17 cellular contexts compared by ENCODE assay signal in genomic region chr4:184115399-184115798, GRCh38.
DNase-seq lines count a peak whose midpoint lies in the region; ATAC-seq, FAIRE-seq and TF ChIP-seq lines count a peak whose summit lies in the region.
"Had no signal": no experiment of that assay in that cellular context is flagged by ENCODE, and none has a peak within 500 bp of the region (broad histone marks: within the 10 kb centered on the region; RNA-seq: fewer than 3 reads in every experiment).

No MANE protein-coding gene starts in this region.

- no peaks in the 10 kb centered on the region for H3K36me3 Mint-ChIP-seq in stimulated activated memory B cell treated with anti-CD40 and anti-IgM and Interleukin-4, amounts not matched to agents 10 μg/mL and 1 μg/mL and 100 μg/mL, for 72 hours

- DNase-seq in HepG2 (ENCODE audit: low spot score) (no peak), right lobe of liver (no peak), H1 (ENCODE audit: low read depth in 1 of 2, low spot score in 2 of 2) (no peak), islet precursor cell (peak; percentile 40), HEK293T (ENCODE audit: extremely low spot score) (no peak), NCI-H2107 (lab: John Stamatoyannopoulos, UW) (no peak)
- DNase-seq: 8988T; AML-193; C1 segment of cervical spinal cord; Calu3; CD4-positive, alpha-beta T cell; DMS 273 treated with DMSO at 0.1 percent for 48 hours; GM23248; H7 had no signal

- no peak overlapping the region for H3K27ac Mint-ChIP-seq in stimulated activated memory B cell treated with anti-CD40 and anti-IgM and Interleukin-4, amounts not matched to agents 10 μg/mL and 1 μg/mL and 100 μg/mL, for 72 hours
- H3K27ac Mint-ChIP-seq: CD4-positive, alpha-beta T cell had no signal

- peaks cover 8% of the 10 kb centered on the region for H3K27me3 Mint-ChIP-seq in stimulated activated memory B cell treated with anti-CD40 and anti-IgM and Interleukin-4, amounts not matched to agents 10 μg/mL and 1 μg/mL and 100 μg/mL, for 72 hours

- H3K9me3 ChIP-seq in HepG2 (ENCODE audit: low read length) (no peaks in the 10 kb centered on the region), right lobe of liver (no peaks in the 10 kb centered on the region), H1 (ENCODE audit: insufficient read depth in 2 of 2, low read depth in 1 of 2, low read length in 1 of 2) (no peaks in the 10 kb centered on the region)

- no peak overlapping the region for H2BK12ac ChIP-seq in H1 (ENCODE audit: low read depth, low read length)

- no peak overlapping the region for H2BK15ac ChIP-seq in H1 (ENCODE audit: low read length)

- H3K23ac ChIP-seq in H1 (ENCODE audit: insufficient read length), result no peak overlapping the region

- H3K9me3 Mint-ChIP-seq in stimulated activated memory B cell treated with anti-CD40 and anti-IgM and Interleukin-4, amounts not matched to agents 10 μg/mL and 1 μg/mL and 100 μg/mL, for 72 hours, result peaks cover 2% of the 10 kb centered on the region
- H3K9me3 Mint-ChIP-seq: CD4-positive, alpha-beta T cell had no signal

- 67% methylated on average over 1 of the region's 4 CpGs for WGBS in HepG2 (ENCODE audit: low lambda C conversion rate)
- WGBS in right lobe of liver (ENCODE audit: insufficient coverage, low coverage, low lambda C conversion rate, missing lambda C conversion rate), result no CpG with 5 or more reads among the region's 4 CpGs
- WGBS in H1 (ENCODE audit: extremely low coverage in 1 of 2, insufficient coverage in 1 of 2, insufficient read length in 1 of 2, insufficient replicate concordance in 2 of 2, low coverage in 1 of 2, low lambda C conversion rate in 2 of 2, missing lambda C conversion rate in 1 of 2), 2 experiments, result 91% methylated on average over 4 of the region's 4 CpGs; no CpG with 5 or more reads in 1 of the 2 experiments

- no peaks in the 10 kb centered on the region for H3K4me1 Mint-ChIP-seq in stimulated activated memory B cell treated with anti-CD40 and anti-IgM and Interleukin-4, amounts not matched to agents 10 μg/mL and 1 μg/mL and 100 μg/mL, for 72 hours

- H3K4ac ChIP-seq in H1 (replicated peaks; ENCODE audit: insufficient read length, low read depth, low read length), result no peak overlapping the region

- TF ChIP-seq CTCF in HepG2 (CRISPR knock-in tag; IDR thresholded peaks at IDR 0.05) (peak; percentile 41), right lobe of liver (IDR thresholded peaks at IDR 0.05) (no peak), H1 (IDR thresholded peaks at IDR 0.05; ENCODE audit: control extremely low read depth in 1 of 3, insufficient read depth in 1 of 3, low read depth in 1 of 3, low read length in 3 of 3) (peak in 2 of 3 experiments; percentile 6 to 15; a peak in 2 of 4 replicates)

- intact Hi-C loops in HepG2 (cut with micrococcal nuclease; ENCODE audit: unreplicated experiment), result no loop called here
- intact Hi-C loops in right lobe of liver (cut with DNase I), result no loop called here

- POLR2A ChIA-PET in HepG2 (lab: Yijun Ruan, JAX), result no interaction called here
- POLR2A ChIA-PET in H1 (lab: Charles Lee; ENCODE audit: partially characterized antibody), result no interaction called here
- POLR2A ChIA-PET in HEK293T (lab: Yijun Ruan, JAX), result no interaction called here

- H2AFZ ChIP-seq in HepG2 (ENCODE audit: low read length) (no peak overlapping the region), H1 (ENCODE audit: low read length) (no peak overlapping the region; the same call in 1 of the 2 replicates)
- H2AFZ ChIP-seq: GM23248 had no signal

- H3K27ac ChIP-seq in HepG2 (ENCODE audit: extremely low read length, insufficient read depth, low read length) (no peak overlapping the region), right lobe of liver (no peak overlapping the region), H1 (ENCODE audit: low read depth, low read length) (no peak overlapping the region)
- H3K27ac ChIP-seq: GM23248 had no signal

- no peaks in the 10 kb centered on the region for H3K79me1 ChIP-seq in H1 (ENCODE audit: low read depth, low read length)

- no peaks in the 10 kb centered on the region for H3K23me2 ChIP-seq in H1 (ENCODE audit: low read depth, low read length)

- no TSS peak for BruUV-seq in HepG2 (replicated peaks; lab: Mats Ljungman, UMichigan)

- H3K9ac ChIP-seq in HepG2 (ENCODE audit: insufficient read depth, low read depth, low read length) (no peak overlapping the region), H1 (replicated peaks in 1 of 4; ENCODE audit: extremely low read depth in 1 of 4, low read depth in 3 of 4, low read length in 3 of 4) (no peak overlapping the region)
- H3K9ac ChIP-seq: GM23248 had no signal

- no peak for FAIRE-seq in HepG2 (lab: Jason Lieb, UNC)
- no peak for FAIRE-seq in H1 (lab: Jason Lieb, UNC)
- FAIRE-seq: GM12878, GM18507 had no signal

- in situ Hi-C loops in HepG2 (cut with HindIII; ENCODE audit: extremely low pct_ligation_motif_present, low pct_unique_long_range_greater_than_20kb), result no loop called here

- TF ChIP-seq POLR2A in HepG2 (IDR thresholded peaks at IDR 0.05; ENCODE audit: insufficient read depth in 1 of 2, low read depth in 2 of 2, low read length in 2 of 2) (no peak), right lobe of liver (IDR thresholded peaks at IDR 0.05) (no peak), H1 (IDR thresholded peaks at IDR 0.05; ENCODE audit: control extremely low read depth in 1 of 2, low read depth in 2 of 2, low read length in 2 of 2) (no peak)

- no peak overlapping the region for H2BK5ac ChIP-seq in H1 (ENCODE audit: low read depth, low read length)

- no peak overlapping the region for H2BK120ac ChIP-seq in H1 (replicated peaks; ENCODE audit: low read depth, low read length)

- TF ChIP-seq RAD21 in HepG2 (CRISPR knock-in tag; IDR thresholded peaks at IDR 0.05) (no peak), H1 (IDR thresholded peaks at IDR 0.05 in 1 of 2, conservative IDR thresholded peaks at IDR 0.05 in 1 of 2; ENCODE audit: low read depth in 2 of 2, low read length in 2 of 2) (0 out of 4 replicates have a peak, but pooled peaks of 1 of the 2 experiments have one; percentile 8)

- H3K4me1 ChIP-seq in HepG2 (ENCODE audit: insufficient read depth, low read length) (no peaks in the 10 kb centered on the region; the same call in 1 of the 2 replicates), right lobe of liver (peaks cover 0 to 7% (median 3%) of the 10 kb centered on the region in 4 donors), H1 (replicated peaks in 1 of 4; ENCODE audit: control insufficient read depth in 3 of 4, insufficient read depth in 4 of 4, low read length in 3 of 4) (no peaks in the 10 kb centered on the region)

- H3K4me2 ChIP-seq in HepG2 (ENCODE audit: low read depth, low read length) (no peak overlapping the region), H1 (ENCODE audit: insufficient read depth in 1 of 2, low read depth in 2 of 2, low read length in 2 of 2) (no peak overlapping the region)

- no peak overlapping the region for H4K91ac ChIP-seq in H1 (replicated peaks; ENCODE audit: insufficient read length, low read length)

- no peaks in the 10 kb centered on the region for H3K36me3 ChIP-seq in HepG2 (replicated peaks in 1 of 2; ENCODE audit: control insufficient read depth in 1 of 2, insufficient read depth in 2 of 2, low read length in 2 of 2)
- H3K36me3 ChIP-seq in right lobe of liver, result no peaks in the 10 kb centered on the region
- no peaks in the 10 kb centered on the region for H3K36me3 ChIP-seq in H1 (ENCODE audit: control insufficient read depth in 2 of 4, insufficient read depth in 4 of 4, low read length in 3 of 4)

- H3K14ac ChIP-seq in H1 (ENCODE audit: insufficient read length), result no peak overlapping the region

- H3K4me3 ChIP-seq in HepG2 (replicated peaks in 1 of 3; ENCODE audit: insufficient read depth in 1 of 3, low read depth in 2 of 3, low read length in 3 of 3) (no peak overlapping the region), right lobe of liver (no peak overlapping the region), H1 (ENCODE audit: extremely low read depth in 1 of 4, insufficient read depth in 2 of 4, low read depth in 3 of 4, low read length in 4 of 4) (no peak overlapping the region)
- H3K4me3 ChIP-seq: GM12878, GM23248 had no signal

- H3K79me2 ChIP-seq in HepG2 (ENCODE audit: insufficient read depth, low read length) (no peaks in the 10 kb centered on the region), H1 (ENCODE audit: control insufficient read depth in 1 of 2, insufficient read depth in 2 of 2, low read length in 2 of 2) (no peaks in the 10 kb centered on the region)

- no peak overlapping the region for H3K18ac ChIP-seq in H1 (ENCODE audit: extremely low read depth, low read length)

- no peaks in the 10 kb centered on the region; a peak in 2 of 5 replicates for H3K27me3 ChIP-seq in HepG2 (ENCODE audit: control insufficient read depth in 1 of 2, insufficient read depth in 2 of 2, low read length in 2 of 2)
- no peaks in the 10 kb centered on the region for H3K27me3 ChIP-seq in right lobe of liver
- no peaks in the 10 kb centered on the region for H3K27me3 ChIP-seq in H1 (replicated peaks in 1 of 4; ENCODE audit: control insufficient read depth in 3 of 4, extremely low read depth in 1 of 4, insufficient read depth in 3 of 4, low read length in 3 of 4)

- H3K4me3 Mint-ChIP-seq in stimulated activated memory B cell treated with anti-CD40 and anti-IgM and Interleukin-4, amounts not matched to agents 10 μg/mL and 1 μg/mL and 100 μg/mL, for 72 hours, result no peak overlapping the region
- H3K4me3 Mint-ChIP-seq: CD4-positive, alpha-beta T cell had no signal

- TF ChIP-seq EP300 in HepG2 (IDR thresholded peaks at IDR 0.05; ENCODE audit: low read depth in 2 of 2, low read length in 2 of 2), result no peak
- TF ChIP-seq EP300 in HepG2 (CRISPR knock-in tag; IDR thresholded peaks at IDR 0.05; ENCODE audit: borderline replicate concordance), result no peak
- no peak for TF ChIP-seq EP300 in H1 (IDR thresholded peaks at IDR 0.05; ENCODE audit: borderline replicate concordance in 1 of 2, low read depth in 2 of 2, low read length in 2 of 2)

- H3K56ac ChIP-seq in H1 (replicated peaks; ENCODE audit: insufficient read length, low read depth, low read length), result no peak overlapping the region

- CTCF ChIA-PET in HepG2 (lab: Yijun Ruan, JAX; ENCODE audit: low intra/inter-chr PET ratio, low total read pairs), result no interaction called here
- CTCF ChIA-PET in H1 (lab: Charles Lee; ENCODE audit: partially characterized antibody), result interaction anchor here (0.7 to 9.2 kb wide), 8 partner anchors 12 to 274 kb away, joined by 3 to 87 read pairs (median 4); no protein-coding TSS in a partner anchor
- CTCF ChIA-PET in HEK293T (lab: Yijun Ruan, JAX), result interaction anchor here (0.8 kb wide), 1 partner anchor 15 kb away, joined by 4 read pairs; no protein-coding TSS in a partner anchor

- ATAC-seq in HepG2, result peak; percentile 75
- no peak for ATAC-seq in right lobe of liver
- ATAC-seq in stimulated activated memory B cell treated with anti-CD40 and anti-IgM and Interleukin-4, amounts not matched to agents 10 μg/mL and 1 μg/mL and 100 μg/mL, for 72 hours, result no peak
- ATAC-seq: GM12878 had no signal

- H4K5ac ChIP-seq in H1 (ENCODE audit: insufficient read length, low read depth, low read length), result no peak overlapping the region

- no peak overlapping the region for H4K8ac ChIP-seq in H1 (ENCODE audit: extremely low read depth, insufficient read depth, low read length)

- no peaks in the 10 kb centered on the region for H4K20me1 ChIP-seq in HepG2 (ENCODE audit: insufficient read depth, low read length)
- H4K20me1 ChIP-seq in H1 (replicated peaks in 1 of 2; ENCODE audit: control insufficient read depth in 1 of 2, insufficient read depth in 2 of 2, low read length in 2 of 2), result no peaks in the 10 kb centered on the region

- no peak overlapping the region for H2BK20ac ChIP-seq in H1 (ENCODE audit: low read length)

- no peak overlapping the region for H2AK5ac ChIP-seq in H1 (ENCODE audit: low read depth, low read length)

Comparison
In these comparisons a context has a peak if more than half of its experiments do, and no peak if none do; other contexts are left out.
1. CTCF ChIP-seq: peak in HepG2 (single experiment) and H1 (2 of 3); none in right lobe of liver (0 of 4).
2. Of the 41 proteins assayed by ChIP-seq in both HepG2 and H1: peak only in HepG2: none; only in H1: none; in both: CTCF; in neither: 39; mixed calls (peak in some experiments, not most) for 1.